1 cellular context compared by ENCODE assay signal in genomic region chr2:241659150-241659739, GRCh38.
TF ChIP-seq lines count a peak whose summit lies in the region.

No MANE protein-coding gene starts in this region.

TF ChIP-seq in HepG2, 621 proteins besides CTCF, POLR2A, EP300 and RAD21 (continued from another document and continues in another):
- peak; percentile 75 for TF ChIP-seq ZNF687 (CRISPR knock-in tag; IDR thresholded peaks at IDR 0.05)
- TF ChIP-seq ZNF768 (CRISPR knock-in tag; IDR thresholded peaks at IDR 0.05) = peak; percentile 39; the same call in 1 of the 2 replicates
- TF ChIP-seq ZBTB25 (CRISPR knock-in tag; IDR thresholded peaks at IDR 0.05) = no peak
- TF ChIP-seq ARHGAP35 (CRISPR knock-in tag; IDR thresholded peaks at IDR 0.05; ENCODE audit: borderline replicate concordance) = no peak
- no peak for TF ChIP-seq SRSF9 (IDR thresholded peaks at IDR 0.05; ENCODE audit: borderline replicate concordance, insufficient read depth, low read depth, low read length, poor library complexity, severe bottlenecking)
- TF ChIP-seq SNRNP70 (IDR thresholded peaks at IDR 0.05; ENCODE audit: low read depth, low read length) = no peak
- no peak for TF ChIP-seq DDIT3 (CRISPR knock-in tag; IDR thresholded peaks at IDR 0.05)
- no peak for TF ChIP-seq ZNF7 (CRISPR knock-in tag; IDR thresholded peaks at IDR 0.05)
- TF ChIP-seq MIER3 (CRISPR knock-in tag; IDR thresholded peaks at IDR 0.05; ENCODE audit: borderline replicate concordance) = peak; percentile 26; the same call in 1 of the 2 replicates
- no peak for TF ChIP-seq ZNF33B (CRISPR knock-in tag; IDR thresholded peaks at IDR 0.05)
- no peak for TF ChIP-seq PTBP1 (IDR thresholded peaks at IDR 0.05; ENCODE audit: low read depth, low read length, poor library complexity, severe bottlenecking)
- TF ChIP-seq NFRKB (IDR thresholded peaks at IDR 0.05) = no peak
- TF ChIP-seq GLI4 (CRISPR knock-in tag; IDR thresholded peaks at IDR 0.05; ENCODE audit: borderline replicate concordance) = no peak
- no peak for TF ChIP-seq ZMAT5 (CRISPR knock-in tag; IDR thresholded peaks at IDR 0.05; ENCODE audit: borderline replicate concordance, low read depth)
- no peak for TF ChIP-seq ZNF747 (CRISPR knock-in tag; IDR thresholded peaks at IDR 0.05; ENCODE audit: borderline replicate concordance)
- no peak for TF ChIP-seq GABPA (IDR thresholded peaks at IDR 0.05; ENCODE audit: low read depth, low read length)
- no peak for TF ChIP-seq GABPA (CRISPR knock-in tag; IDR thresholded peaks at IDR 0.05; ENCODE audit: low read depth)
- TF ChIP-seq AGO2 (optimal IDR thresholded peaks at IDR 0.05; ENCODE audit: low read depth, low read length) = peak; percentile 39
- peak; percentile 25 for TF ChIP-seq ZNF883 (CRISPR knock-in tag; IDR thresholded peaks at IDR 0.05; ENCODE audit: not compliant biosample characterization)
- TF ChIP-seq SKI (IDR thresholded peaks at IDR 0.05; ENCODE audit: partially characterized antibody) = no peak
- TF ChIP-seq RBFOX2 (IDR thresholded peaks at IDR 0.05; ENCODE audit: low read depth, low read length) = no peak
- 0 out of 2 replicates have a peak, but pooled peaks have one; percentile 58 for TF ChIP-seq ZNF335 (CRISPR knock-in tag; IDR thresholded peaks at IDR 0.05)
- TF ChIP-seq ZBTB20 (CRISPR knock-in tag; IDR thresholded peaks at IDR 0.05; ENCODE audit: borderline replicate concordance, low read depth) = no peak
- TF ChIP-seq FOXA3 (CRISPR knock-in tag; IDR thresholded peaks at IDR 0.05) = peak; percentile 44; the same call in 1 of the 2 replicates
- no peak for TF ChIP-seq ZNF652 (CRISPR knock-in tag; IDR thresholded peaks at IDR 0.05; ENCODE audit: borderline replicate concordance, low read depth)
- no peak for TF ChIP-seq PCBP2 (optimal IDR thresholded peaks at IDR 0.05; ENCODE audit: low read depth, low read length, poor library complexity, severe bottlenecking)
- TF ChIP-seq ZBTB43 (CRISPR knock-in tag; conservative IDR thresholded peaks at IDR 0.05) = no peak
- no peak for TF ChIP-seq ZKSCAN5 (CRISPR knock-in tag; IDR thresholded peaks at IDR 0.05)
- no peak for TF ChIP-seq ZNF83 (CRISPR knock-in tag; IDR thresholded peaks at IDR 0.05; ENCODE audit: borderline replicate concordance)
- no peak for TF ChIP-seq SATB2 (CRISPR knock-in tag; IDR thresholded peaks at IDR 0.05)
- 0 out of 2 replicates have a peak, but pooled peaks have one; percentile 25 for TF ChIP-seq ZMYM2 (CRISPR knock-in tag; IDR thresholded peaks at IDR 0.05)
- TF ChIP-seq ZFX (CRISPR knock-in tag; IDR thresholded peaks at IDR 0.05; ENCODE audit: low read depth) = peak; percentile 42; the same call in 1 of the 2 replicates
- TF ChIP-seq ZHX2 (IDR thresholded peaks at IDR 0.05; ENCODE audit: low read depth) = no peak
- TF ChIP-seq ZHX2 (CRISPR knock-in tag; IDR thresholded peaks at IDR 0.05; ENCODE audit: borderline replicate concordance) = no peak
- TF ChIP-seq ZNF44 (CRISPR knock-in tag; IDR thresholded peaks at IDR 0.05) = no peak
- no peak for TF ChIP-seq SYNCRIP (IDR thresholded peaks at IDR 0.05; ENCODE audit: insufficient read depth, low read depth, low read length)
- no peak for TF ChIP-seq PBX2 (CRISPR knock-in tag; IDR thresholded peaks at IDR 0.05)
- TF ChIP-seq FOSL1 (CRISPR knock-in tag; IDR thresholded peaks at IDR 0.05; ENCODE audit: borderline replicate concordance) = no peak
- 0 out of 2 replicates have a peak, but pooled peaks have one; percentile 19 for TF ChIP-seq ELF3 (CRISPR knock-in tag; IDR thresholded peaks at IDR 0.05)
- TF ChIP-seq ZNF703 (CRISPR knock-in tag; IDR thresholded peaks at IDR 0.05; ENCODE audit: borderline replicate concordance) = no peak
- TF ChIP-seq ZNF432 (CRISPR knock-in tag; IDR thresholded peaks at IDR 0.05; ENCODE audit: borderline replicate concordance) = no peak
- TF ChIP-seq ATF3 (CRISPR knock-in tag; IDR thresholded peaks at IDR 0.05) = no peak
- TF ChIP-seq JDP2 (CRISPR knock-in tag; IDR thresholded peaks at IDR 0.05; ENCODE audit: borderline replicate concordance) = no peak
- TF ChIP-seq DPF2 (CRISPR knock-in tag; IDR thresholded peaks at IDR 0.05; ENCODE audit: borderline replicate concordance, low read depth) = no peak
- no peak for TF ChIP-seq ATF1 (CRISPR knock-in tag; IDR thresholded peaks at IDR 0.05)
- no peak for TF ChIP-seq HNRNPK (IDR thresholded peaks at IDR 0.05; ENCODE audit: low read depth, low read length, poor library complexity, severe bottlenecking)
- TF ChIP-seq PRDM4 (CRISPR knock-in tag; IDR thresholded peaks at IDR 0.05; ENCODE audit: borderline replicate concordance) = no peak
- TF ChIP-seq ZNF205 (CRISPR knock-in tag; IDR thresholded peaks at IDR 0.05) = no peak
- no peak for TF ChIP-seq TCF7L2 (IDR thresholded peaks at IDR 0.05; ENCODE audit: low read depth, low read length)
- TF ChIP-seq ZSCAN31 (CRISPR knock-in tag; IDR thresholded peaks at IDR 0.05; ENCODE audit: low read depth) = peak; percentile 67; the same call in 1 of the 2 replicates
- TF ChIP-seq ZNF580 (CRISPR knock-in tag; IDR thresholded peaks at IDR 0.05; ENCODE audit: borderline replicate concordance, low read depth) = no peak
- no peak for TF ChIP-seq ZNF746 (CRISPR knock-in tag; IDR thresholded peaks at IDR 0.05)
- no peak for TF ChIP-seq HOXA9 (CRISPR knock-in tag; IDR thresholded peaks at IDR 0.05; ENCODE audit: borderline replicate concordance)
